ENCODE assay signal across 23 cellular contexts in the genomic region with DNA sequence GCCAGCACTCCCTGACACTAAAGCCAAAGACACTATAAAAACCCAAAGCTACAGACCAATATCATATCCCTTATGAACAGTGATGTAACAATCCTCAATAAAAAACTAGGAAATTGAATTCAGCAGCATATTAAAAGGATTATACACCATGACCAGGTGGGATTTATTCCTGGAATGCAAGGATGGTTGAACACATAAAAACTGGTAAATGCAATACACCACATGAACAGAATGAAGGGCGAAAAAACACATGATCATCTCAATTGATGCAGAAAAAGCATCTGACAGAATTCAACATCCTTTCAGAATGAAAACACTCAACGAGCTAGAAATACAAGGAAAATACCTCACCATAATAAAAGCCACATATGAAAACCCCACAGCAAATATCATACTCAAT.
"Had no signal": no experiment of that assay in that cellular context is flagged by ENCODE, and none has a peak within 500 bp of the region (broad histone marks: within the 10 kb centered on the region; RNA-seq: fewer than 3 reads in every experiment).

No MANE protein-coding gene starts in this region.

- H3K4me2 ChIP-seq: KMS-11 had no signal

- H3K27ac ChIP-seq: HL-60, KMS-11, SJSA1, SK-N-MC had no signal

- FAIRE-seq: HTR-8/SVneo, RCC 7860 had no signal

- H3K4me3 ChIP-seq: SJSA1, SK-N-MC had no signal

- H3K9ac ChIP-seq: KMS-11 had no signal

- H3K4me1 ChIP-seq: SJSA1 had no signal

- H3K27me3 ChIP-seq: SJSA1 had no signal

- DNase-seq: Kasumi-1, MM.1S, NCI-H1092 treated with DMSO at 0.1 percent for 48 hours, NCI-H1436, NCI-H187, NCI-H2029, NCI-H2081 treated with DMSO at 0.1 percent for 48 hours, NCI-H2171, NCI-H226, NCI-H446, NCI-H510A, NCI-H524 treated with DMSO at 0.1 percent for 48 hours, NCI-H69, NCI-H774, Right ventricle myocardium superior, RPMI8226, SIG-M5 had no signal
